In genomic region chr11:11178671-11179070, GRCh38 we compare ENCODE assay signal across 1 cellular context.
TF ChIP-seq lines count a peak whose summit lies in the region.

No MANE protein-coding gene starts in this region.

TF ChIP-seq in HCT116, 20 proteins besides CTCF, POLR2A, EP300 and RAD21 (continued from another document):
- TF ChIP-seq ELF1 (IDR thresholded peaks at IDR 0.05; ENCODE audit: borderline replicate concordance, low read depth) = no peak
- TF ChIP-seq CEBPB (IDR thresholded peaks at IDR 0.05; ENCODE audit: low read depth) = no peak
- TF ChIP-seq ZFX (IDR thresholded peaks at IDR 0.05) = no peak
- no peak for TF ChIP-seq EZH2phosphoT487 (IDR thresholded peaks at IDR 0.05; ENCODE audit: borderline replicate concordance)
- TF ChIP-seq FOSL1 (IDR thresholded peaks at IDR 0.05; ENCODE audit: low read depth) = no peak
- no peak for TF ChIP-seq EZH2 (IDR thresholded peaks at IDR 0.05)
- no peak for TF ChIP-seq REST (IDR thresholded peaks at IDR 0.05; ENCODE audit: low read depth)
- TF ChIP-seq SP1 (IDR thresholded peaks at IDR 0.05; ENCODE audit: low read depth) = no peak
- no peak for TF ChIP-seq POLR2AphosphoS5 (IDR thresholded peaks at IDR 0.05; ENCODE audit: low read depth, low read length)
- TF ChIP-seq JUND (IDR thresholded peaks at IDR 0.05) = no peak
- TF ChIP-seq YY1 (IDR thresholded peaks at IDR 0.05; ENCODE audit: extremely low read depth, insufficient replicate concordance, low read depth, low read length) = no peak
- TF ChIP-seq MAX (IDR thresholded peaks at IDR 0.05) = no peak
- TF ChIP-seq ZNF274 (IDR thresholded peaks at IDR 0.05; ENCODE audit: low read depth, low read length) = no peak
